ENCODE assay signal across 30 cellular contexts in the genomic region with DNA sequence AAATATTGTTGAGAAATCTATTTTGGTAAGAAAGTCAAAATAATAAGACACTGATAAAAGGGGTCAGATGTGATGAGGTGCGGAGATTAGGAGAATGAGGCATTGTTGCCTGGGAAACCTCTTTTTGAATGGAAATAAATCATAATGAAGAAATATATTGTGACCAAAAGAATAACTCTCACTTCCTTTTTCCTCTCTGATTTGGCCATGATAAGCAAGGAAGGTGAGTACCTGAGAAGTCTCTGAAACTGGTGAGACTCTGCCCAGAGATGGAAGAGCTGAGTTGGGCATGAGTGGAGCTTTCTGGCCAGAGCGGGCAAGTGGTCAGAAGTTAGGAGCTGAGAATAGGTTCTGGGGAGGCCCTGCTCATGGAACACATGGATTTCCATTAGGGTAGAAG. TPM values are rescaled to one million over a fixed set of nuclear protein-coding genes. Genes with fewer than 3 reads are reported as not detected.
"Had no signal": no experiment of that assay in that cellular context is flagged by ENCODE, and none has a peak within 500 bp of the region (broad histone marks: within the 10 kb centered on the region; RNA-seq: fewer than 3 reads in every experiment).

No MANE protein-coding gene starts in this region.

- H3K4me1 Mint-ChIP-seq: activated CD4-positive, alpha-beta T cell treated with anti-CD3 and anti-CD28 coated beads for 36 hours; central memory CD8-positive, alpha-beta T cell; nephron progenitor cell had no signal

- H3K27ac Mint-ChIP-seq: activated CD4-positive, alpha-beta T cell treated with anti-CD3 and anti-CD28 coated beads for 36 hours; activated CD8-positive, alpha-beta memory T cell treated with anti-CD3 and anti-CD28 coated beads, Interleukin-2, amount 10 ng/mL, durations not matched to agents 7 days and 5 days; activated CD8-positive, alpha-beta T cell treated with anti-CD3 and anti-CD28 coated beads, Interleukin-2, amount 10 ng/mL, durations not matched to agents 7 days and 5 days; activated naive CD8-positive, alpha-beta T cell; activated T-helper 2 cell treated with anti-CD3 and anti-CD28 coated beads, Interferon-gamma antibody, Interleukin-2, Interleukin-4, amounts not matched to agents 10 μg/mL and 5 μg/mL and 100 μg/mL, durations not matched to agents 14 hours and 24 hours and 36 hours; nephron progenitor cell; stimulated activated naive CD8-positive, alpha-beta T cell treated with anti-CD3 and anti-CD28 coated beads, Interleukin-15, Interleukin-2, amounts not matched to agents 100 ng/mL and 50 ng/mL, for 24 hours had no signal

- H3K4me3 Mint-ChIP-seq: activated CD4-positive, alpha-beta T cell treated with anti-CD3 and anti-CD28 coated beads for 36 hours; activated CD8-positive, alpha-beta memory T cell treated with anti-CD3 and anti-CD28 coated beads, Interleukin-2, amount 10 ng/mL, durations not matched to agents 7 days and 5 days; activated CD8-positive, alpha-beta T cell treated with anti-CD3 and anti-CD28 coated beads, Interleukin-2, amount 10 ng/mL, durations not matched to agents 7 days and 5 days; activated naive CD8-positive, alpha-beta T cell; central memory CD8-positive, alpha-beta T cell; nephron progenitor cell; stimulated activated naive CD8-positive, alpha-beta T cell treated with anti-CD3 and anti-CD28 coated beads, Interleukin-15, Interleukin-2, amounts not matched to agents 100 ng/mL and 50 ng/mL, for 24 hours had no signal

- ATAC-seq: activated CD4-positive, alpha-beta T cell treated with anti-CD3 and anti-CD28 coated beads for 36 hours; activated CD8-positive, alpha-beta memory T cell treated with anti-CD3 and anti-CD28 coated beads, Interleukin-2, amount 10 ng/mL, durations not matched to agents 7 days and 5 days; activated CD8-positive, alpha-beta T cell treated with anti-CD3 and anti-CD28 coated beads, Interleukin-2, amount 10 ng/mL, durations not matched to agents 7 days and 5 days; gastrocnemius medialis; left cardiac atrium; sciatic nerve had no signal

- H3K27ac ChIP-seq: colonic mucosa, epithelial cell of prostate, gastrocnemius medialis, neutrophil, prostate gland, skin epidermis, thoracic aorta, uterus had no signal

- H3K36me3 ChIP-seq: colonic mucosa, gastrocnemius medialis, neutrophil, prostate gland, thoracic aorta, uterus had no signal

- H3K9me3 ChIP-seq: colonic mucosa, gastrocnemius medialis, neutrophil, prostate gland, thoracic aorta, uterus had no signal

- DNase-seq: activated CD4-positive, alpha-beta T cell treated with anti-CD3 and anti-CD28 coated beads for 36 hours; activated CD4-positive, CD25-positive, alpha-beta regulatory T cell; activated CD8-positive, alpha-beta memory T cell treated with anti-CD3 and anti-CD28 coated beads, Interleukin-2, amount 10 ng/mL, durations not matched to agents 7 days and 5 days; activated CD8-positive, alpha-beta T cell treated with anti-CD3 and anti-CD28 coated beads, Interleukin-2, amount 10 ng/mL, durations not matched to agents 7 days and 5 days; activated naive CD4-positive, alpha-beta T cell; activated T-cell treated with anti-CD3 and anti-CD28 coated beads, Interleukin-2, amount 50 U/mL, for 48 hours; anterior cingulate cortex; colonic mucosa; effector CD8-positive, alpha-beta T cell; gastrocnemius medialis; glutamatergic neuron; islet precursor cell; left cardiac atrium; mammary epithelial cell; nephron progenitor cell; retina; stimulated activated CD4-positive, alpha-beta T cell treated with anti-CD3 and anti-CD28 coated beads, Interleukin-12 subunit alpha, Interleukin-12 subunit beta, amount 100 ng/mL, for 4 hours; stimulated activated CD4-positive, alpha-beta T cell treated with anti-CD3 and anti-CD28 coated beads, Interleukin-4, amount 100 ng/mL, for 1 hour; uterus had no signal

- H3K4me1 ChIP-seq: colonic mucosa, gastrocnemius medialis, prostate gland had no signal

- H3K36me3 Mint-ChIP-seq: activated CD8-positive, alpha-beta memory T cell treated with anti-CD3 and anti-CD28 coated beads, Interleukin-2, amount 10 ng/mL, durations not matched to agents 7 days and 5 days; activated naive CD8-positive, alpha-beta T cell had no signal

- H3K27me3 ChIP-seq: colonic mucosa, gastrocnemius medialis, uterus had no signal

- H3K9me3 Mint-ChIP-seq: activated T-helper 2 cell treated with anti-CD3 and anti-CD28 coated beads, Interferon-gamma antibody, Interleukin-2, Interleukin-4, amounts not matched to agents 10 μg/mL and 5 μg/mL and 100 μg/mL, durations not matched to agents 14 hours and 24 hours and 36 hours; central memory CD8-positive, alpha-beta T cell; nephron progenitor cell; stimulated activated naive CD8-positive, alpha-beta T cell treated with anti-CD3 and anti-CD28 coated beads, Interleukin-15, Interleukin-2, amounts not matched to agents 100 ng/mL and 50 ng/mL, for 24 hours had no signal

- H3K4me3 ChIP-seq: colonic mucosa, gastrocnemius medialis, prostate gland, skin epidermis, thoracic aorta, uterus had no signal

RNA-seq across cellular contexts. Expression of gene LAMA3, which starts 11.8 kb away (rescaled TPM):
- total RNA-seq: activated T-helper 2 cell treated with anti-CD3 and anti-CD28 coated beads, Interferon-gamma antibody, Interleukin-2, Interleukin-4, amounts not matched to agents 10 μg/mL and 5 μg/mL and 100 μg/mL, durations not matched to agents 14 hours and 24 hours and 36 hours; osteocyte had no signal

RNA-seq across cellular contexts. Expression of gene ANKRD29, which starts 38.3 kb away (rescaled TPM):
- total RNA-seq: activated CD8-positive, alpha-beta memory T cell treated with anti-CD3 and anti-CD28 coated beads, Interleukin-2, amount 10 ng/mL, durations not matched to agents 7 days and 5 days; activated CD8-positive, alpha-beta T cell treated with anti-CD3 and anti-CD28 coated beads, Interleukin-2, amount 10 ng/mL, durations not matched to agents 7 days and 5 days; activated T-helper 2 cell treated with anti-CD3 and anti-CD28 coated beads, Interferon-gamma antibody, Interleukin-2, Interleukin-4, amounts not matched to agents 10 μg/mL and 5 μg/mL and 100 μg/mL, durations not matched to agents 14 hours and 24 hours and 36 hours; osteocyte had no signal
